In genomic region chr7:6430974-6431373, GRCh38 we compare ENCODE assay signal across 1 cellular context.
TF ChIP-seq lines count a peak whose summit lies in the region.

No MANE protein-coding gene starts in this region.

TF ChIP-seq in IMR-90, 13 proteins besides CTCF, POLR2A, EP300 and RAD21:
- no peak for TF ChIP-seq MAZ (IDR thresholded peaks at IDR 0.05; ENCODE audit: borderline replicate concordance, low read depth, low read length)
- no peak for TF ChIP-seq BHLHE40 (IDR thresholded peaks at IDR 0.05; ENCODE audit: low read depth, low read length)
- no peak for TF ChIP-seq FOS (IDR thresholded peaks at IDR 0.05; ENCODE audit: low read depth, low read length)
- TF ChIP-seq MXI1 (IDR thresholded peaks at IDR 0.05; ENCODE audit: borderline replicate concordance, low read depth, low read length), result no peak
- TF ChIP-seq NFE2L2 (IDR thresholded peaks at IDR 0.05; ENCODE audit: low read depth, low read length), result no peak
- TF ChIP-seq CEBPB (IDR thresholded peaks at IDR 0.05; ENCODE audit: low read depth, low read length), result no peak
- TF ChIP-seq ELK1 (IDR thresholded peaks at IDR 0.05; ENCODE audit: borderline replicate concordance, low read depth, low read length), result no peak
- TF ChIP-seq SMC3 (IDR thresholded peaks at IDR 0.05; ENCODE audit: low read depth, low read length), result no peak
